ENCODE assay signal across 1 cellular context in the genomic region with DNA sequence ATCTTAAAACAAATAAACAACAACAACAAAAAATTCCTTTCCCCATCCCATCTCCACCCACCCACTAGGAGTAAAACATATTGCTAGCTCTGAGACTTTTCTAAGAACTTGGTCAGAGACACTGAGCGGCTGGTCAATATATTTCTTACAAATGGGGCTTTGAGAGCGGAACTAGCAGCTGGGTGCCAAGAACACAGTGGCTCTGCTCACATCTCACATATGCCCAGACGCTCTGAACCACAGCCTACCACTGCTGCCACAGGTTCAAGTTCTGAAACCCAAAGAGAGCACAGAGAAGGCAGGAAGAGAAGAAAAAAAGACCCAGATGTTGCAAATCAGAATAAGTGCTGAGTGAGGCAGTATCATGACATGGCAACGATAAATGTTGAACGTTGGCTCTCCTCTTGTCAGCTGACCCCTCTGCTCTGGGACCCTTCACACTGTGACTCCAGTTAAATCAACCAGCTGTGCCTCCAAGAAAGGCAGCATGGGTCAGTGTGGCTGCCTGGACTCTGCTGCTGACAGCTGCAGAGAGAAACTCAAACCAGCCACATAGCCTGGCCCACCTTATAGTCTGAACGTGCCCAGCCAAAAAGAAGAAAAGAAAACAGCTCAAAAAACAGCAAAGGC.
TF ChIP-seq lines count a peak whose summit lies in the region.

No MANE protein-coding gene starts in this region.

TF ChIP-seq in endothelial cell of umbilical vein, 7 proteins besides CTCF, POLR2A, EP300 and RAD21 (continued from another document):
- TF ChIP-seq JUN (IDR thresholded peaks at IDR 0.05; ENCODE audit: borderline replicate concordance, insufficient read depth, insufficient read length, low read depth) (no peak), GATA2 (IDR thresholded peaks at IDR 0.05; ENCODE audit: insufficient read depth, insufficient read length, low read depth, low read length) (no peak), MYC (IDR thresholded peaks at IDR 0.05; ENCODE audit: low read depth, low read length) (no peak), FOS (IDR thresholded peaks at IDR 0.05; ENCODE audit: borderline replicate concordance, insufficient read depth, low read length) (no peak)
- TF ChIP-seq, protein P1, sequence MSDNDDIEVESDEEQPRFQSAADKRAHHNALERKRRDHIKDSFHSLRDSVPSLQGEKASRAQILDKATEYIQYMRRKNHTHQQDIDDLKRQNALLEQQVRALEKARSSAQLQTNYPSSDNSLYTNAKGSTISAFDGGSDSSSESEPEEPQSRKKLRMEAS (IDR thresholded peaks at IDR 0.05; ENCODE audit: insufficient read depth, insufficient read length), result no peak
TF ChIP-seq in endothelial cell of umbilical vein: peak in this region for 0.
